ENCODE assay signal across 17 cellular contexts in genomic region chr6:169906741-169907418, GRCh38.
DNase-seq lines count a peak whose midpoint lies in the region; ATAC-seq, FAIRE-seq and TF ChIP-seq lines count a peak whose summit lies in the region.
"Had no signal": no experiment of that assay in that cellular context is flagged by ENCODE, and none has a peak within 500 bp of the region (broad histone marks: within the 10 kb centered on the region; RNA-seq: fewer than 3 reads in every experiment).

No MANE protein-coding gene starts in this region.

- H3K79me2 ChIP-seq in H1 (ENCODE audit: control insufficient read depth in 1 of 2, insufficient read depth in 2 of 2, low read length in 2 of 2) = no peaks in the 10 kb centered on the region

- no peak overlapping the region for H4K91ac ChIP-seq in H1 (replicated peaks; ENCODE audit: insufficient read length, low read length)

- FAIRE-seq in H1 (lab: Jason Lieb, UNC) = no peak

- no peak overlapping the region for H3K9ac ChIP-seq in H1 (replicated peaks in 1 of 4; ENCODE audit: extremely low read depth in 1 of 4, low read depth in 3 of 4, low read length in 3 of 4)
- H3K9ac ChIP-seq: SK-N-SH had no signal

- POLR2A ChIA-PET in HEK293 (lab: Yijun Ruan, JAX) (no interaction called here), H1 (lab: Charles Lee; ENCODE audit: partially characterized antibody) (no interaction called here)

- no peak overlapping the region for H3K4me2 ChIP-seq in H1 (ENCODE audit: insufficient read depth in 1 of 2, low read depth in 2 of 2, low read length in 2 of 2)
- H3K4me2 ChIP-seq: SK-N-SH had no signal

- no peak overlapping the region for H3K4ac ChIP-seq in H1 (replicated peaks; ENCODE audit: insufficient read length, low read depth, low read length)

- H4K8ac ChIP-seq in H1 (ENCODE audit: extremely low read depth, insufficient read depth, low read length) = no peak overlapping the region

- no peak overlapping the region for H2BK5ac ChIP-seq in H1 (ENCODE audit: low read depth, low read length)

- WGBS in H1 (ENCODE audit: extremely low coverage in 1 of 2, insufficient coverage in 1 of 2, insufficient read length in 1 of 2, insufficient replicate concordance in 2 of 2, low coverage in 1 of 2, low lambda C conversion rate in 2 of 2, missing lambda C conversion rate in 1 of 2), 2 experiments = 91% methylated on average over 12 of the region's 12 CpGs; no CpG with 5 or more reads in 1 of the 2 experiments
- 68% methylated on average over 6 of the region's 12 CpGs for WGBS in right lobe of liver (ENCODE audit: insufficient coverage, low coverage, low lambda C conversion rate, missing lambda C conversion rate)

- H3K18ac ChIP-seq in H1 (ENCODE audit: extremely low read depth, low read length) = no peak overlapping the region

- no peak overlapping the region for H2BK20ac ChIP-seq in H1 (ENCODE audit: low read length)

- H3K56ac ChIP-seq in H1 (replicated peaks; ENCODE audit: insufficient read length, low read depth, low read length) = no peak overlapping the region

- DNase-seq in H1 (ENCODE audit: low read depth in 1 of 2, low spot score in 2 of 2) = no peak
- no peak for DNase-seq in right lobe of liver
- peak; percentile 66 for DNase-seq in posterior vena cava (ENCODE audit: low spot score)
- DNase-seq in ascending aorta (ENCODE audit: low spot score in 2 of 2) = no peak
- no peak for DNase-seq in NCI-H526 (lab: John Stamatoyannopoulos, UW)
- no peak for DNase-seq in H4 (ENCODE audit: low spot score)
- DNase-seq: DMS79 treated with DMSO at 0.1 percent for 48 hours, HCEC 1CT, KBM-7, NCI-H1105, NCI-H2081 treated with DMSO at 0.1 percent for 48 hours, NCI-H774, OCI-M1, SHP77 treated with DMSO at 0.1 percent for 48 hours, SK-N-SH had no signal

- no peaks in the 10 kb centered on the region for H3K4me1 ChIP-seq in HEK293 (ENCODE audit: control insufficient read depth, insufficient read depth, low read length)
- peaks cover 0 to 4% (median 0%) of the 10 kb centered on the region in 4 experiments; a peak in 2 of 7 replicates for H3K4me1 ChIP-seq in H1 (replicated peaks in 1 of 4; ENCODE audit: control insufficient read depth in 3 of 4, insufficient read depth in 4 of 4, low read length in 3 of 4)
- H3K4me1 ChIP-seq in right lobe of liver = peaks cover 0 to 24% (median 17%) of the 10 kb centered on the region in 4 donors
- no peaks in the 10 kb centered on the region for H3K4me1 ChIP-seq in ascending aorta

- CTCF ChIA-PET in HEK293 (lab: Yijun Ruan, JAX) = no interaction called here
- CTCF ChIA-PET in H1 (lab: Charles Lee; ENCODE audit: partially characterized antibody) = interaction anchor here (0.9 to 3.1 kb wide), 2 partner anchors 11 to 75 kb away, joined by 3 to 11 read pairs; no protein-coding TSS in a partner anchor

- H2BK12ac ChIP-seq in H1 (ENCODE audit: low read depth, low read length) = no peak overlapping the region; the same call in 1 of the 2 replicates

- H3K27ac ChIP-seq in HEK293 (ENCODE audit: extremely low read depth, low read depth, low read length) = no peak overlapping the region
- no peak overlapping the region for H3K27ac ChIP-seq in H1 (ENCODE audit: low read depth, low read length)
- no peak overlapping the region for H3K27ac ChIP-seq in right lobe of liver
- no peak overlapping the region for H3K27ac ChIP-seq in ascending aorta

- no peak overlapping the region for H4K5ac ChIP-seq in H1 (ENCODE audit: insufficient read length, low read depth, low read length)

- intact Hi-C loops in right lobe of liver (cut with DNase I) = no loop called here
- intact Hi-C loops in posterior vena cava (cut with DNase I) = no loop called here
- intact Hi-C loops in ascending aorta (cut with DNase I) = no loop called here

- H3K23ac ChIP-seq in H1 (ENCODE audit: insufficient read length) = no peak overlapping the region

- TF ChIP-seq CTCF in HEK293 (tag by site-specific recombination; IDR thresholded peaks at IDR 0.05) = no peak
- no peak for TF ChIP-seq CTCF in H1 (IDR thresholded peaks at IDR 0.05; ENCODE audit: control extremely low read depth in 1 of 3, insufficient read depth in 1 of 3, low read depth in 1 of 3, low read length in 3 of 3)
- no peak for TF ChIP-seq CTCF in right lobe of liver (IDR thresholded peaks at IDR 0.05)
- no peak for TF ChIP-seq CTCF in ascending aorta (IDR thresholded peaks at IDR 0.05)

- TF ChIP-seq EP300 in H1 (IDR thresholded peaks at IDR 0.05; ENCODE audit: borderline replicate concordance in 1 of 2, low read depth in 2 of 2, low read length in 2 of 2) = no peak

- no peak for TF ChIP-seq POLR2A in H1 (IDR thresholded peaks at IDR 0.05; ENCODE audit: control extremely low read depth in 1 of 2, low read depth in 2 of 2, low read length in 2 of 2)
- TF ChIP-seq POLR2A in right lobe of liver (IDR thresholded peaks at IDR 0.05) = no peak

- H3K36me3 ChIP-seq in HEK293 (ENCODE audit: control insufficient read depth in 2 of 2, insufficient read depth in 1 of 2, low read length in 2 of 2) (no peaks in the 10 kb centered on the region), H1 (ENCODE audit: control insufficient read depth in 2 of 4, insufficient read depth in 4 of 4, low read length in 3 of 4) (no peaks in the 10 kb centered on the region), right lobe of liver (no peaks in the 10 kb centered on the region), ascending aorta (no peaks in the 10 kb centered on the region)

- H3K4me3 ChIP-seq in HEK293 (ENCODE audit: low read depth, low read length) (no peak overlapping the region), H1 (ENCODE audit: extremely low read depth in 1 of 4, insufficient read depth in 2 of 4, low read depth in 3 of 4, low read length in 4 of 4) (no peak overlapping the region), right lobe of liver (no peak overlapping the region), ascending aorta (no peak overlapping the region)

- H3K27me3 ChIP-seq in H1 (replicated peaks in 1 of 4; ENCODE audit: control insufficient read depth in 3 of 4, extremely low read depth in 1 of 4, insufficient read depth in 3 of 4, low read length in 3 of 4) (no peaks in the 10 kb centered on the region), right lobe of liver (no peaks in the 10 kb centered on the region), ascending aorta (no peaks in the 10 kb centered on the region)

- ATAC-seq in right lobe of liver (peak in 3 of 4 donors; percentile 4 to 52 (median 15)), HG03432 (IDR thresholded peaks at IDR 0.05; ENCODE audit: unreplicated experiment) (no peak)

- H3K79me1 ChIP-seq in H1 (ENCODE audit: low read depth, low read length) = no peaks in the 10 kb centered on the region

- no peak overlapping the region for H2BK15ac ChIP-seq in H1 (ENCODE audit: low read length)

- no peak overlapping the region for H3K14ac ChIP-seq in H1 (ENCODE audit: insufficient read length)

- H2AFZ ChIP-seq in H1 (ENCODE audit: low read length) = no peak overlapping the region

- no peak overlapping the region for H2BK120ac ChIP-seq in H1 (replicated peaks; ENCODE audit: low read depth, low read length)

- peaks cover 5% of the 10 kb centered on the region; the same call in 1 of the 2 replicates for H3K23me2 ChIP-seq in H1 (ENCODE audit: low read depth, low read length)

- H4K20me1 ChIP-seq in H1 (replicated peaks in 1 of 2; ENCODE audit: control insufficient read depth in 1 of 2, insufficient read depth in 2 of 2, low read length in 2 of 2) = peaks cover 0 to 2% of the 10 kb centered on the region in 2 experiments

- no peak for TF ChIP-seq RAD21 in H1 (IDR thresholded peaks at IDR 0.05 in 1 of 2, conservative IDR thresholded peaks at IDR 0.05 in 1 of 2; ENCODE audit: low read depth in 2 of 2, low read length in 2 of 2)

- H2AK5ac ChIP-seq in H1 (ENCODE audit: low read depth, low read length) = 0 out of 2 replicates have a peak overlapping the region, but pooled peaks have one; percentile 39

- no peaks in the 10 kb centered on the region for H3K9me3 ChIP-seq in HEK293 (ENCODE audit: control insufficient read depth, insufficient read depth, low read depth, low read length)
- H3K9me3 ChIP-seq in H1 (ENCODE audit: insufficient read depth in 2 of 2, low read depth in 1 of 2, low read length in 1 of 2) = no peaks in the 10 kb centered on the region; a peak in 1 of 4 replicates
- no peaks in the 10 kb centered on the region for H3K9me3 ChIP-seq in right lobe of liver
- no peaks in the 10 kb centered on the region for H3K9me3 ChIP-seq in ascending aorta
- H3K9me3 ChIP-seq: SK-N-SH had no signal

TF ChIP-seq in HEK293, 187 proteins besides CTCF, POLR2A, EP300 and RAD21:
- no peak for TF ChIP-seq ZNF785 (tag by site-specific recombination; IDR thresholded peaks at IDR 0.05)
- TF ChIP-seq ZSCAN4 (tag by site-specific recombination; IDR thresholded peaks at IDR 0.05) = peak; percentile 96
- TF ChIP-seq ZEB2 (tag by site-specific recombination; IDR thresholded peaks at IDR 0.05) = peak; percentile 47; the same call in 1 of the 2 replicates

TF ChIP-seq in H1, 55 proteins besides CTCF, POLR2A, EP300 and RAD21 (continues in another document):
- TF ChIP-seq TAF1 (IDR thresholded peaks at IDR 0.05; ENCODE audit: low read depth, low read length) (no peak), NANOG (IDR thresholded peaks at IDR 0.05; ENCODE audit: insufficient read depth, low read depth, low read length, poor library complexity, severe bottlenecking) (no peak), MAX (IDR thresholded peaks at IDR 0.05) (no peak), ATF2 (IDR thresholded peaks at IDR 0.05; ENCODE audit: low read length) (no peak), ASH2L (IDR thresholded peaks at IDR 0.05; ENCODE audit: low read length) (no peak), SP1 (IDR thresholded peaks at IDR 0.05; ENCODE audit: low read depth, low read length) (no peak), USF2 (IDR thresholded peaks at IDR 0.05; ENCODE audit: low read length) (no peak)
